In genomic region chr9:96856363-96857286, GRCh38 we compare ENCODE assay signal across 1 cellular context.
TF ChIP-seq lines count a peak whose summit lies in the region.

No MANE protein-coding gene starts in this region.

TF ChIP-seq in K562, 482 proteins besides CTCF, POLR2A, EP300 and RAD21 (continued from another document and continues in another):
- TF ChIP-seq ZBTB17 (CRISPR knock-in tag; IDR thresholded peaks at IDR 0.05) (no peak), CREB5 (CRISPR knock-in tag; IDR thresholded peaks at IDR 0.05) (no peak), IRF1 (CRISPR knock-in tag; IDR thresholded peaks at IDR 0.05; ENCODE audit: borderline replicate concordance) (no peak), ZNF217 (CRISPR knock-in tag; IDR thresholded peaks at IDR 0.05) (no peak), SOX6 (IDR thresholded peaks at IDR 0.05) (no peak), KAT2B (IDR thresholded peaks at IDR 0.05; ENCODE audit: low read depth, low read length) (no peak), RBM39 (optimal IDR thresholded peaks at IDR 0.05; ENCODE audit: low read depth, low read length) (no peak), LARP7 (IDR thresholded peaks at IDR 0.05) (no peak), ZNF696 (CRISPR knock-in tag; conservative IDR thresholded peaks at IDR 0.05) (no peak), RERE (CRISPR knock-in tag; IDR thresholded peaks at IDR 0.05; ENCODE audit: borderline replicate concordance) (no peak), ELF1 (tag; IDR thresholded peaks at IDR 0.05) (no peak), GMEB1 (CRISPR knock-in tag; IDR thresholded peaks at IDR 0.05) (no peak), THRAP3 (IDR thresholded peaks at IDR 0.05; ENCODE audit: borderline replicate concordance) (no peak), KLF1 (tag; IDR thresholded peaks at IDR 0.05) (no peak), E2F6 (IDR thresholded peaks at IDR 0.05; ENCODE audit: borderline replicate concordance in 1 of 2, extremely low read depth in 1 of 2, insufficient read depth in 1 of 2, insufficient read length in 1 of 2, low read depth in 1 of 2, low read length in 1 of 2, poor library complexity in 1 of 2, severe bottlenecking in 1 of 2) (no peak), ZNF830 (CRISPR knock-in tag; IDR thresholded peaks at IDR 0.05) (no peak), ZNF324 (CRISPR knock-in tag; IDR thresholded peaks at IDR 0.05) (no peak), SMARCB1 (IDR thresholded peaks at IDR 0.05; ENCODE audit: insufficient read length, low read depth) (no peak), DNMT1 (IDR thresholded peaks at IDR 0.05) (no peak), MAX (CRISPR knock-in tag; IDR thresholded peaks at IDR 0.05) (no peak), CHD4 (IDR thresholded peaks at IDR 0.05; ENCODE audit: insufficient read depth, insufficient replicate concordance, low read depth, low read length, poor library complexity, severe bottlenecking) (no peak), CHCHD3 (CRISPR knock-in tag; IDR thresholded peaks at IDR 0.05) (no peak), SMC3 (conservative IDR thresholded peaks at IDR 0.05; ENCODE audit: insufficient read depth, low read depth, low read length) (peak; percentile 71), ZNF76 (CRISPR knock-in tag; IDR thresholded peaks at IDR 0.05; ENCODE audit: borderline replicate concordance) (no peak), REST (CRISPR knock-in tag; IDR thresholded peaks at IDR 0.05; ENCODE audit: low read depth) (no peak), DEAF1 (CRISPR knock-in tag; IDR thresholded peaks at IDR 0.05) (peak; percentile 72), E2F5 (CRISPR knock-in tag; IDR thresholded peaks at IDR 0.05) (no peak), KAT8 (IDR thresholded peaks at IDR 0.05; ENCODE audit: low read depth) (no peak), SAFB (IDR thresholded peaks at IDR 0.05; ENCODE audit: borderline replicate concordance, low read depth, low read length) (no peak), TGIF2 (CRISPR knock-in tag; IDR thresholded peaks at IDR 0.05) (no peak), ZBTB5 (IDR thresholded peaks at IDR 0.05) (no peak), HMBOX1 (IDR thresholded peaks at IDR 0.05) (no peak), ATF4 (CRISPR knock-in tag; IDR thresholded peaks at IDR 0.05) (no peak)
